1 cellular context compared by ENCODE assay signal in the genomic region with DNA sequence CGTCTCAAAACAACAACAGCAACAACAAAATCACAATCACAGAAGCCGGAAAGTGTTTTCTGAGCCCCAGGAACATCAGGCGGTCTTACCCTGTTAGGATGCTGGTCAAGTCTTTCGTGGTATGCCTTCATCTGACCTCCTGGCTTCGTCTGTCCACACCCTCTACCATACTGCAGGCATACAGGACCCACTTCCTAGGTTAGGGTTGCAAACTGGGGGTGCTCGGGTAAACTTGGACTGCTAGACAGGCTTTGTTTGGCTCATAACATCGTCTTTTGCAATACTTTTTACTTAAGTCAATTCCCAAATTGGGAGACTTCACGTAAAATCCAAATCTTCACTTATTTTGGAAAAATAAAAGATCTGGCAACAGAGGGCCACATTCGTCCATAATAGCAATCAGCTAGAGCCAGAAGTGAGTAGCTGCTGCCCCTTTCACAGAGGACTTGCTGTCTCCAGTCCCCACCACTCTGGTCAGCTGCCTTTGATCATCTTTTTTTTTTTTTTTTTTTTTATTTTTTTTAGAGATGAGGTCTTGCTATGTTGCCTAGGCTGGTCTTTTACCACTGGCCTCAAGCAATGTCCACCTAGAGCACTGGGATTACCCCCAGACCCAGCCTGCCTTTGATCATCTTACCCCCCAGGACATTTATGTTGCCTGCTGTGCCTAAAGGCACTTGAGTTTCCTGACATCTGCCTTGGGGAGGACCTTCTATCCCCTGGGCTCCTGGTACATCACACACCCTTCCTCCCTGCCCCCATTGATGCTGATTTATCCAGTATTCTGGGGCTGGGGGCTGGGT.
TF ChIP-seq lines count a peak whose summit lies in the region.

No MANE protein-coding gene starts in this region.

TF ChIP-seq in A549, 52 proteins besides CTCF, POLR2A, EP300 and RAD21 (continued from another document):
- TF ChIP-seq, protein P1, sequence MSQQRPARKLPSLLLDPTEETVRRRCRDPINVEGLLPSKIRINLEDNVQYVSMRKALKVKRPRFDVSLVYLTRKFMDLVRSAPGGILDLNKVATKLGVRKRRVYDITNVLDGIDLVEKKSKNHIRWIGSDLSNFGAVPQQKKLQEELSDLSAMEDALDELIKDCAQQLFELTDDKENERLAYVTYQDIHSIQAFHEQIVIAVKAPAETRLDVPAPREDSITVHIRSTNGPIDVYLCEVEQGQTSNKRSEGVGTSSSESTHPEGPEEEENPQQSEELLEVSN (IDR thresholded peaks at IDR 0.05; ENCODE audit: borderline replicate concordance, low read depth) = no peak
- TF ChIP-seq MAZ (IDR thresholded peaks at IDR 0.05; ENCODE audit: borderline replicate concordance, low read depth, low read length) (no peak), KDM5A (IDR thresholded peaks at IDR 0.05) (no peak), JUNB (IDR thresholded peaks at IDR 0.05) (no peak), ZNF302 (CRISPR knock-in tag; IDR thresholded peaks at IDR 0.05) (no peak), ZC3H11A (IDR thresholded peaks at IDR 0.05) (no peak), EHMT2 (IDR thresholded peaks at IDR 0.05; ENCODE audit: low read depth) (no peak)
- TF ChIP-seq, protein P2, sequence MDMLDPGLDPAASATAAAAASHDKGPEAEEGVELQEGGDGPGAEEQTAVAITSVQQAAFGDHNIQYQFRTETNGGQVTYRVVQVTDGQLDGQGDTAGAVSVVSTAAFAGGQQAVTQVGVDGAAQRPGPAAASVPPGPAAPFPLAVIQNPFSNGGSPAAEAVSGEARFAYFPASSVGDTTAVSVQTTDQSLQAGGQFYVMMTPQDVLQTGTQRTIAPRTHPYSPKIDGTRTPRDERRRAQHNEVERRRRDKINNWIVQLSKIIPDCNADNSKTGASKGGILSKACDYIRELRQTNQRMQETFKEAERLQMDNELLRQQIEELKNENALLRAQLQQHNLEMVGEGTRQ (IDR thresholded peaks at IDR 0.05) = no peak
- TF ChIP-seq, protein P3, sequence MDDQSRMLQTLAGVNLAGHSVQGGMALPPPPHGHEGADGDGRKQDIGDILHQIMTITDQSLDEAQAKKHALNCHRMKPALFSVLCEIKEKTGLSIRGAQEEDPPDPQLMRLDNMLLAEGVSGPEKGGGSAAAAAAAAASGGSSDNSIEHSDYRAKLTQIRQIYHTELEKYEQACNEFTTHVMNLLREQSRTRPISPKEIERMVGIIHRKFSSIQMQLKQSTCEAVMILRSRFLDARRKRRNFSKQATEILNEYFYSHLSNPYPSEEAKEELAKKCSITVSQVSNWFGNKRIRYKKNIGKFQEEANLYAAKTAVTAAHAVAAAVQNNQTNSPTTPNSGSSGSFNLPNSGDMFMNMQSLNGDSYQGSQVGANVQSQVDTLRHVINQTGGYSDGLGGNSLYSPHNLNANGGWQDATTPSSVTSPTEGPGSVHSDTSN (IDR thresholded peaks at IDR 0.05) = no peak
- TF ChIP-seq, protein P4, sequence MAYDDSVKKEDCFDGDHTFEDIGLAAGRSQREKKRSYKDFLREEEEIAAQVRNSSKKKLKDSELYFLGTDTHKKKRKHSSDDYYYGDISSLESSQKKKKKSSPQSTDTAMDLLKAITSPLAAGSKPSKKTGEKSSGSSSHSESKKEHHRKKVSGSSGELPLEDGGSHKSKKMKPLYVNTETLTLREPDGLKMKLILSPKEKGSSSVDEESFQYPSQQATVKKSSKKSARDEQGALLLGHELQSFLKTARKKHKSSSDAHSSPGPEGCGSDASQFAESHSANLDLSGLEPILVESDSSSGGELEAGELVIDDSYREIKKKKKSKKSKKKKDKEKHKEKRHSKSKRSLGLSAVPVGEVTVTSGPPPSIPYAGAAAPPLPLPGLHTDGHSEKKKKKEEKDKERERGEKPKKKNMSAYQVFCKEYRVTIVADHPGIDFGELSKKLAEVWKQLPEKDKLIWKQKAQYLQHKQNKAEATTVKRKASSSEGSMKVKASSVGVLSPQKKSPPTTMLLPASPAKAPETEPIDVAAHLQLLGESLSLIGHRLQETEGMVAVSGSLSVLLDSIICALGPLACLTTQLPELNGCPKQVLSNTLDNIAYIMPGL (CRISPR knock-in tag; IDR thresholded peaks at IDR 0.05; ENCODE audit: borderline replicate concordance) = no peak
